In genomic region chr13:104773775-104774174, GRCh38 we compare ENCODE assay signal across 8 cellular contexts.
DNase-seq lines count a peak whose midpoint lies in the region; ATAC-seq and TF ChIP-seq lines count a peak whose summit lies in the region.

No MANE protein-coding gene starts in this region.

- ATAC-seq in HG02884 (IDR thresholded peaks at IDR 0.05; ENCODE audit: unreplicated experiment): peak; percentile 72

- no TSS peak for BruUV-seq in Calu3 (replicated peaks; lab: Mats Ljungman, UMichigan)

- no peak overlapping the region for H3K4me3 Mint-ChIP-seq in Calu3 (ENCODE audit: low read depth, unreplicated experiment)

- no peaks in the 10 kb centered on the region for H3K27me3 Mint-ChIP-seq in Calu3 (ENCODE audit: unreplicated experiment)

- no peaks in the 10 kb centered on the region for H3K36me3 Mint-ChIP-seq in Calu3 (ENCODE audit: insufficient read depth, unreplicated experiment)

- no peak for TF ChIP-seq CTCF in Calu3 (IDR thresholded peaks at IDR 0.05; ENCODE audit: unreplicated experiment)

- no peaks in the 10 kb centered on the region for H3K9me3 Mint-ChIP-seq in Calu3 (ENCODE audit: low read depth, unreplicated experiment)

- CTCF ChIA-PET in Calu3 (lab: Charles Lee): no interaction called here

- no peak overlapping the region for H3K27ac Mint-ChIP-seq in Calu3 (ENCODE audit: unreplicated experiment)

- intact Hi-C loops in Calu3 (cut with micrococcal nuclease; ENCODE audit: unreplicated experiment): no loop called here

- no peaks in the 10 kb centered on the region for H3K4me1 Mint-ChIP-seq in Calu3 (ENCODE audit: low read depth, unreplicated experiment)

- DNase-seq in DMS153 (lab: John Stamatoyannopoulos, UW): peak; percentile 27
- no peak for DNase-seq in DMS153 treated with DMSO at 0.1 percent for 48 hours (lab: John Stamatoyannopoulos, UW; ENCODE audit: unreplicated experiment)
- peak; percentile 40 for DNase-seq in NCI-H460 (ENCODE audit: extremely low read depth, low read depth)
- DNase-seq in cerebellar cortex (ENCODE audit: low spot score): peak; percentile 37
- peak; percentile 69 for DNase-seq in myocyte (ENCODE audit: low read depth)
- no peak for DNase-seq in Calu3
- no peak for DNase-seq in stimulated activated CD4-positive, alpha-beta T cell treated with anti-CD3 and anti-CD28 coated beads, Interleukin-4, amount 100 ng/mL, for 4 hours

Comparison
In these comparisons a context has a peak if more than half of its experiments do, and no peak if none do; other contexts are left out.
1. DNase-seq: peak in DMS153 (single experiment), NCI-H460 (single experiment), cerebellar cortex (single experiment) and myocyte (single experiment); none in DMS153 treated with DMSO at 0.1 percent for 48 hours (single experiment), Calu3 (single experiment) and stimulated activated CD4-positive, alpha-beta T cell treated with anti-CD3 and anti-CD28 coated beads, Interleukin-4, amount 100 ng/mL, for 4 hours (0 of 2).